Comparison of ENCODE assay signal across 9 cellular contexts in genomic region chr10:109996225-109996624, GRCh38. TPM values are rescaled to one million over a fixed set of nuclear protein-coding genes. Genes with fewer than 3 reads are reported as not detected.
A peak's percentile ranks its signal among the peaks of the same experiment; 100 is the strongest.
DNase-seq lines count a peak whose midpoint lies in the region; ATAC-seq and TF ChIP-seq lines count a peak whose summit lies in the region.
"Had no signal": no experiment of that assay in that cellular context is flagged by ENCODE, and none has a peak within 500 bp of the region (broad histone marks: within the 10 kb centered on the region; RNA-seq: fewer than 3 reads in every experiment).

No MANE protein-coding gene starts in this region.

- no peak overlapping the region for H3K4me3 Mint-ChIP-seq in mesothelial cell of epicardium

- DNase-seq in NOMO-1 treated with DMSO at 0.1 percent for 48 hours (lab: John Stamatoyannopoulos, UW; ENCODE audit: unreplicated experiment) (peak; percentile 83), mesothelial cell of epicardium (ENCODE audit: low spot score in 2 of 2, unreplicated experiment in 2 of 2) (no peak), neuronal stem cell (ENCODE audit: low spot score) (no peak), NCI-H82 (lab: John Stamatoyannopoulos, UW) (no peak), G401 (ENCODE audit: low spot score) (no peak)

- no peak overlapping the region for H2AFZ ChIP-seq in neuronal stem cell (ENCODE audit: low read length)

- no peak overlapping the region for H2BK15ac ChIP-seq in neuronal stem cell (ENCODE audit: low read length)

- in situ Hi-C loops in G401 (cut with HindIII; ENCODE audit: low sequenced_read_pairs), result no loop called here

- no peak overlapping the region for H2BK5ac ChIP-seq in neuronal stem cell (ENCODE audit: low read length)

- no peak overlapping the region for H3K27ac ChIP-seq in neuronal stem cell (replicated peaks; ENCODE audit: low read length)
- H3K27ac ChIP-seq: cardiac muscle cell had no signal

- H3K36me3 ChIP-seq in neuronal stem cell (replicated peaks in 1 of 2; ENCODE audit: control insufficient read depth in 2 of 2, insufficient read depth in 2 of 2, low read length in 2 of 2), result no peaks in the 10 kb centered on the region
- H3K36me3 ChIP-seq: cardiac muscle cell had no signal

- H3K9me3 ChIP-seq in neuronal stem cell (replicated peaks in 1 of 2; ENCODE audit: control insufficient read depth in 2 of 2, insufficient read depth in 1 of 2, low read depth in 1 of 2, low read length in 2 of 2), result no peaks in the 10 kb centered on the region

- peaks cover 43% of the 10 kb centered on the region for H3K4me1 Mint-ChIP-seq in mesothelial cell of epicardium

- H3K9me3 Mint-ChIP-seq in mesothelial cell of epicardium, result no peaks in the 10 kb centered on the region

- no peak overlapping the region for H3K4me2 ChIP-seq in neuronal stem cell (ENCODE audit: insufficient read depth, low read length, poor library complexity, severe bottlenecking)

- H3K79me1 ChIP-seq in neuronal stem cell (ENCODE audit: low read depth, low read length), result no peaks in the 10 kb centered on the region

- H3K9ac ChIP-seq in neuronal stem cell (ENCODE audit: low read depth, low read length, poor library complexity), result no peak overlapping the region

- H2BK12ac ChIP-seq in neuronal stem cell (ENCODE audit: low read length), result no peak overlapping the region

- H3K23ac ChIP-seq in neuronal stem cell (ENCODE audit: low read depth, low read length, poor library complexity), result no peak overlapping the region

- no peak overlapping the region for H4K8ac ChIP-seq in neuronal stem cell (ENCODE audit: low read depth, low read length)

- no peak overlapping the region for H3K4ac ChIP-seq in neuronal stem cell (ENCODE audit: low read length)

- H3K27me3 ChIP-seq in neuronal stem cell (ENCODE audit: control insufficient read depth in 3 of 3, insufficient read depth in 3 of 3, low read depth in 1 of 3, low read length in 3 of 3), result no peaks in the 10 kb centered on the region
- H3K27me3 ChIP-seq: cardiac muscle cell had no signal

- peaks cover 5 to 13% of the 10 kb centered on the region in 2 donors for H3K4me1 ChIP-seq in neuronal stem cell (ENCODE audit: control insufficient read depth in 2 of 2, insufficient read depth in 1 of 2, low read depth in 1 of 2, low read length in 2 of 2)

- no peaks in the 10 kb centered on the region for H3K36me3 Mint-ChIP-seq in mesothelial cell of epicardium

- no peak overlapping the region for H2AK5ac ChIP-seq in neuronal stem cell (ENCODE audit: low read depth, low read length)

- no peak overlapping the region for H3K14ac ChIP-seq in neuronal stem cell (ENCODE audit: low read length)

- no peak overlapping the region for H3K4me3 ChIP-seq in neuronal stem cell (ENCODE audit: low read length in 2 of 2)
- H3K4me3 ChIP-seq: cardiac muscle cell had no signal

- H3K27me3 Mint-ChIP-seq in mesothelial cell of epicardium (ENCODE audit: low read depth), result peaks cover 3% of the 10 kb centered on the region

- no peak overlapping the region for H4K91ac ChIP-seq in neuronal stem cell (ENCODE audit: low read depth, low read length, poor library complexity)

- TF ChIP-seq CTCF in mesothelial cell of epicardium (IDR thresholded peaks at IDR 0.05; ENCODE audit: unreplicated experiment), result no peak

- H2BK120ac ChIP-seq in neuronal stem cell (ENCODE audit: low read depth, low read length), result no peak overlapping the region

- WGBS in neuronal stem cell (ENCODE audit: extremely low coverage in 2 of 2, insufficient read length in 2 of 2, insufficient replicate concordance in 1 of 2), 2 donors, result no CpG with 5 or more reads among the region's 2 CpGs

- ATAC-seq in GM18519 (IDR thresholded peaks at IDR 0.05; ENCODE audit: low FRiP score, unreplicated experiment), result peak; percentile 77
- peak; percentile 72 for ATAC-seq in HG02759 (IDR thresholded peaks at IDR 0.05; ENCODE audit: unreplicated experiment)
- ATAC-seq in GM19035 (IDR thresholded peaks at IDR 0.05; ENCODE audit: unreplicated experiment), result no peak

- H3K27ac Mint-ChIP-seq in mesothelial cell of epicardium, result peak overlapping the region; percentile 86

- no peak overlapping the region for H3K18ac ChIP-seq in neuronal stem cell (ENCODE audit: low read length)

RNA-seq across cellular contexts. Expression of gene ADD3, which starts 11.6 kb away (rescaled TPM):
- total RNA-seq in mesothelial cell of epicardium, result 98.7 to 104 TPM (median 101 TPM) in 3 replicates
- 59.4 TPM for polyA plus RNA-seq in neuronal stem cell (2013, experiment 1 of 2)
- 63.0 TPM for polyA plus RNA-seq in neuronal stem cell (2013, experiment 2 of 2)
- 58.2 and 69.6 TPM in 2 replicates for total RNA-seq in G401 (2014; rRNA removed; shearing (Covaris generic))
